1 cellular context compared by ENCODE assay signal in genomic region chr19:47352095-47352494, GRCh38.
A peak's percentile ranks its signal among the peaks of the same experiment; 100 is the strongest.
TF ChIP-seq lines count a peak whose summit lies in the region.

No MANE protein-coding gene starts in this region.

TF ChIP-seq in K562, 482 proteins besides CTCF, POLR2A, EP300 and RAD21 (continued from another document):
- TF ChIP-seq ID3 (CRISPR knock-in tag; IDR thresholded peaks at IDR 0.05): no peak
- no peak for TF ChIP-seq ID3 (tag; IDR thresholded peaks at IDR 0.05)
- no peak for TF ChIP-seq ZNF253 (CRISPR knock-in tag; conservative IDR thresholded peaks at IDR 0.05)
- 0 out of 4 replicates have a peak, but pooled peaks of 1 of the 2 experiments have one; percentile 18 for TF ChIP-seq ARNT (IDR thresholded peaks at IDR 0.05)
- TF ChIP-seq PATZ1 (CRISPR knock-in tag; IDR thresholded peaks at IDR 0.05; ENCODE audit: borderline replicate concordance): no peak
